In the genomic region with DNA sequence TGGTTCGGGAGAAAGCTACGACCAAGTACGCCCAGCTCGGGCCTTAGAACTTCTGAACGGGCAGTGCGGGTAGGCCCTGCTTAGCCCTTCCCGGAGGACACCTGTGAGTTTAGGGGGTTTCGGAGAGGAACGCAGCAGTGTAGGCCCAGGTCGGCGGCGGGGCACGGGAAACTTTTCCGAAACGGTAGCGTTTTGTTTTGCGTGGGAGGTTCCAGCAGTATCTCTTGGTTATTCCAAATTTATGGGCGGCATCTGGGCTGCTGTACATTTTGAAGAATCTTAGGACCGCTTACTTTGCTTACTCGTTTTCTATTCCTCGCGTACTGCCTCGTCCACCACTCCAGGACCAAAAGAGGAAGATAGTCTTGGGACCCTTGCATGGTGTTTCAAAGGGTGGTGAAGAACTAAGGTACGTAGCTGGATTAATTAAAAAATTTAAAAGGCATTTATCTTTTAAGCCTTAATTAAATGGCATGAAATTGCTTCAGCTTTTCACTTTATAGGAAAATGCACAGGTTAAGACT, we compare ENCODE assay signal across 8 cellular contexts. TPM values are rescaled to one million over a fixed set of nuclear protein-coding genes. Genes with fewer than 3 reads are reported as not detected.
DNase-seq lines count a peak whose midpoint lies in the region; ATAC-seq and TF ChIP-seq lines count a peak whose summit lies in the region.

No MANE protein-coding gene starts in this region.

- CTCF ChIA-PET in PC-3 (lab: Charles Lee), result no interaction called here

- peak overlapping the region; percentile 92 for H3K4me2 ChIP-seq in PC-3 (ENCODE audit: low read length)

- H3K4me3 ChIP-seq in GM12875 (ENCODE audit: low read depth, low read length), result peak overlapping the region; percentile 62
- H3K4me3 ChIP-seq in HFF-Myc (replicated peaks; ENCODE audit: low read depth, low read length), result peak overlapping the region; percentile 98
- peak overlapping the region; percentile 81 for H3K4me3 ChIP-seq in PC-3 (ENCODE audit: low read length)
- peak overlapping the region; percentile 97 for H3K4me3 ChIP-seq in endodermal cell (ENCODE audit: low read length)

- no peaks in the 10 kb centered on the region for H3K27me3 ChIP-seq in PC-3 (ENCODE audit: low read length)
- H3K27me3 ChIP-seq in endodermal cell (ENCODE audit: control insufficient read depth, insufficient read depth, low read length, poor library complexity, severe bottlenecking), result no peaks in the 10 kb centered on the region

- intact Hi-C loops in PC-3 (cut with micrococcal nuclease), result no loop called here

- H4K20me1 ChIP-seq in PC-3 (ENCODE audit: low read length), result no peaks in the 10 kb centered on the region

- H3K9me2 ChIP-seq in PC-3 (replicated peaks; ENCODE audit: low read length), result no peaks in the 10 kb centered on the region

- peaks cover 20% of the 10 kb centered on the region for H3K36me3 ChIP-seq in PC-3 (ENCODE audit: low read depth, low read length)
- peaks cover 31% of the 10 kb centered on the region for H3K36me3 ChIP-seq in endodermal cell (ENCODE audit: control insufficient read depth, insufficient read depth, low read length)

- H3K9me3 ChIP-seq in PC-3 (ENCODE audit: low read length), result no peaks in the 10 kb centered on the region
- peaks cover 16% of the 10 kb centered on the region for H3K9me3 ChIP-seq in endodermal cell (ENCODE audit: control insufficient read depth, low read length)

- peaks cover 22% of the 10 kb centered on the region for H3K9me3 Mint-ChIP-seq in endodermal cell
- H3K9me3 Mint-ChIP-seq in natural killer cell treated with Interleukin-12 subunit alpha and Interleukin-12 subunit beta and Interleukin-15 and Interleukin-18, amount 100 ng/mL, for 72 hours, result peaks cover 4% of the 10 kb centered on the region

- H3K4me3 Mint-ChIP-seq in endodermal cell, result peak overlapping the region; percentile 100
- H3K4me3 Mint-ChIP-seq in natural killer cell treated with Interleukin-12 subunit alpha and Interleukin-12 subunit beta and Interleukin-15 and Interleukin-18, amount 100 ng/mL, for 72 hours, result peak overlapping the region; percentile 98

- TSS peak; percentile 62 for BruUV-seq in PC-3 (replicated peaks; lab: Mats Ljungman, UMichigan)

- 0 to 1% methylated on average over 18 to 24 of the region's 24 CpGs for WGBS in endodermal cell (ENCODE audit: insufficient coverage in 1 of 2, insufficient read length in 1 of 2), 2 experiments

- peaks cover 28% of the 10 kb centered on the region for H3K36me3 Mint-ChIP-seq in endodermal cell (ENCODE audit: low read depth)
- peaks cover 20% of the 10 kb centered on the region for H3K36me3 Mint-ChIP-seq in natural killer cell treated with Interleukin-12 subunit alpha and Interleukin-12 subunit beta and Interleukin-15 and Interleukin-18, amount 100 ng/mL, for 72 hours

- H3K27ac ChIP-seq in PC-3 (ENCODE audit: low read length) (peak overlapping the region; percentile 69), endodermal cell (ENCODE audit: low read depth, low read length) (peak overlapping the region; percentile 80)

- H2AFZ ChIP-seq in PC-3 (ENCODE audit: low read length), result peak overlapping the region; percentile 76

- H3K27ac Mint-ChIP-seq in endodermal cell, result peak overlapping the region; percentile 96
- peak overlapping the region; percentile 97 to 100 for H3K27ac Mint-ChIP-seq in natural killer cell treated with Interleukin-12 subunit alpha and Interleukin-12 subunit beta and Interleukin-15 and Interleukin-18, amount 100 ng/mL, for 72 hours

- no peaks in the 10 kb centered on the region for H3K4me1 ChIP-seq in PC-3 (ENCODE audit: insufficient read depth, low read length)
- no peaks in the 10 kb centered on the region for H3K4me1 ChIP-seq in endodermal cell (ENCODE audit: control insufficient read depth, insufficient read depth, low read length)

- H3K4me1 Mint-ChIP-seq in endodermal cell, result peaks cover 4% of the 10 kb centered on the region
- peaks cover 28 to 38% of the 10 kb centered on the region in 2 donors for H3K4me1 Mint-ChIP-seq in natural killer cell treated with Interleukin-12 subunit alpha and Interleukin-12 subunit beta and Interleukin-15 and Interleukin-18, amount 100 ng/mL, for 72 hours (ENCODE audit: low read depth in 2 of 2)

- POLR2A ChIA-PET in PC-3 (lab: Charles Lee; ENCODE audit: unreplicated experiment), result no interaction called here

- ATAC-seq in PC-3, result peak; percentile 10
- peak in 1 of 2 donors; percentile 4 for ATAC-seq in natural killer cell treated with Interleukin-12 subunit alpha and Interleukin-12 subunit beta and Interleukin-15 and Interleukin-18, amount 100 ng/mL, for 72 hours

- H3K9ac ChIP-seq in PC-3 (ENCODE audit: low read length) (peak overlapping the region; percentile 95), endodermal cell (ENCODE audit: extremely low read depth, low read length, poor library complexity, severe bottlenecking) (peak overlapping the region; percentile 87)

- DNase-seq in HFF-Myc (ENCODE audit: extremely low read depth, low read depth) (no peak), PC-3 (no peak), endodermal cell (no peak), COLO668 (lab: John Stamatoyannopoulos, UW; ENCODE audit: unreplicated experiment) (no peak), OCI-M2 (lab: John Stamatoyannopoulos, UW; ENCODE audit: unreplicated experiment) (no peak), ureter (ENCODE audit: low spot score) (no peak)
- no peak for DNase-seq in natural killer cell treated with Interleukin-12 subunit alpha and Interleukin-12 subunit beta and Interleukin-15 and Interleukin-18, amount 100 ng/mL, for 72 hours (ENCODE audit: low spot score)

- TF ChIP-seq CTCF in GM12875 (IDR thresholded peaks at IDR 0.05; ENCODE audit: borderline replicate concordance, insufficient read depth, low read depth, low read length) (no peak), HFF-Myc (IDR thresholded peaks at IDR 0.05; ENCODE audit: low read depth, low read length, missing control alignments) (no peak), PC-3 (conservative IDR thresholded peaks at IDR 0.05; ENCODE audit: low read depth, low read length) (no peak), endodermal cell (conservative IDR thresholded peaks at IDR 0.05) (no peak)

- H3K27me3 Mint-ChIP-seq in endodermal cell (ENCODE audit: insufficient read depth), result no peaks in the 10 kb centered on the region
- no peaks in the 10 kb centered on the region for H3K27me3 Mint-ChIP-seq in natural killer cell treated with Interleukin-12 subunit alpha and Interleukin-12 subunit beta and Interleukin-15 and Interleukin-18, amount 100 ng/mL, for 72 hours

- H3K79me2 ChIP-seq in PC-3 (ENCODE audit: low read length), result peaks cover 51% of the 10 kb centered on the region

- H3F3A ChIP-seq in PC-3 (ENCODE audit: low read length, unreplicated experiment), result no peaks in the 10 kb centered on the region

RNA-seq across cellular contexts. Expression of a gene that starts 0.5 kb away (rescaled TPM):
- 26.9 and 27.7 TPM in 2 replicates for total RNA-seq in PC-3 (2014; rRNA removed)
- total RNA-seq in endodermal cell, result 10 to 100 TPM; 39.8 to 51.1 TPM
- 27.2 TPM for polyA plus RNA-seq in endodermal cell (2013, experiment 1 of 2)
- 30.1 TPM for polyA plus RNA-seq in endodermal cell (2013, experiment 2 of 2)
- total RNA-seq in natural killer cell treated with Interleukin-12 subunit alpha and Interleukin-12 subunit beta and Interleukin-15 and Interleukin-18, amount 100 ng/mL, for 72 hours, result 100 to 1,000 TPM; 118 to 144 TPM
- total RNA-seq in ureter, result 118 TPM
